In genomic region chr13:99984134-99984462, GRCh38 we compare ENCODE assay signal across 12 cellular contexts. TPM values are rescaled to one million over a fixed set of nuclear protein-coding genes. Genes with fewer than 3 reads are reported as not detected.
A peak's percentile ranks its signal among the peaks of the same experiment; 100 is the strongest.
DNase-seq lines count a peak whose midpoint lies in the region; FAIRE-seq and TF ChIP-seq lines count a peak whose summit lies in the region.
"Had no signal": no experiment of that assay in that cellular context is flagged by ENCODE, and none has a peak within 500 bp of the region (broad histone marks: within the 10 kb centered on the region; RNA-seq: fewer than 3 reads in every experiment).

No MANE protein-coding gene starts in this region.

- peak overlapping the region; percentile 100 for H3K27ac ChIP-seq in mesendoderm (ENCODE audit: low read depth, low read length)
- H3K27ac ChIP-seq: SJSA1, tibial artery had no signal

- H3K4me2 ChIP-seq in mesendoderm (ENCODE audit: low read length) = peak overlapping the region; percentile 60

- peaks cover 33% of the 10 kb centered on the region for H3K27me3 Mint-ChIP-seq in Caco-2 (ENCODE audit: insufficient read depth, unreplicated experiment)
- H3K27me3 Mint-ChIP-seq in HFFc6 (ENCODE audit: insufficient read depth) = peaks cover 59% of the 10 kb centered on the region
- H3K27me3 Mint-ChIP-seq in activated naive CD8-positive, alpha-beta T cell treated with anti-CD3 and anti-CD28 coated beads for 36 hours = peaks cover 72% of the 10 kb centered on the region

- H3K79me2 ChIP-seq in mesendoderm (ENCODE audit: control insufficient read depth, insufficient read depth, low read length) = peaks cover 49% of the 10 kb centered on the region

- no peak overlapping the region for H2BK15ac ChIP-seq in mesendoderm (replicated peaks; ENCODE audit: low read depth)

- POLR2A ChIA-PET in Caco-2 (lab: Charles Lee) = no interaction called here

- H4K8ac ChIP-seq in mesendoderm (ENCODE audit: low read depth, low read length) = no peak overlapping the region

- H3K4me3 ChIP-seq in Caco-2 (ENCODE audit: low read depth, low read length) = no peak overlapping the region
- peak overlapping the region; percentile 100 for H3K4me3 ChIP-seq in mesendoderm (ENCODE audit: low read length)
- H3K4me3 ChIP-seq: SJSA1, tibial artery had no signal

- peak overlapping the region; percentile 55 for H3K18ac ChIP-seq in mesendoderm (ENCODE audit: low read length)

- no TSS peak for BruUV-seq in Caco-2 (replicated peaks; lab: Mats Ljungman, UMichigan)

- CTCF ChIA-PET in Caco-2 (lab: Charles Lee) = interaction anchor here (2.2 kb wide), 1 partner anchor 251 kb away, joined by 6 read pairs; no protein-coding TSS in a partner anchor

- no peak overlapping the region for H2AK5ac ChIP-seq in mesendoderm (ENCODE audit: low read length)

- TF ChIP-seq CTCF in Caco-2 (IDR thresholded peaks at IDR 0.05; ENCODE audit: insufficient read depth in 1 of 2, low read depth in 1 of 2, low read length in 1 of 2, severe bottlenecking in 1 of 2, unreplicated experiment in 1 of 2) (no peak), HFFc6 (IDR thresholded peaks at IDR 0.05) (no peak)

- H3K4me3 Mint-ChIP-seq in Caco-2 (ENCODE audit: unreplicated experiment) (peak overlapping the region; percentile 64), HFFc6 (peak overlapping the region; percentile 79; the same call in 1 of the 2 replicates)
- no peak overlapping the region for H3K4me3 Mint-ChIP-seq in activated naive CD8-positive, alpha-beta T cell treated with anti-CD3 and anti-CD28 coated beads for 36 hours

- H2BK120ac ChIP-seq in mesendoderm (ENCODE audit: low read depth, low read length) = peak overlapping the region; percentile 9

- no peak for FAIRE-seq in HTR-8/SVneo (lab: Jason Lieb, UNC)
- FAIRE-seq: bronchial epithelial cell had no signal

- no peak overlapping the region for H3K23ac ChIP-seq in mesendoderm (ENCODE audit: low read length)

- no peaks in the 10 kb centered on the region for H3K79me1 ChIP-seq in mesendoderm (ENCODE audit: low read length)

- H3K36me3 Mint-ChIP-seq in Caco-2 (ENCODE audit: insufficient read depth, unreplicated experiment) (no peaks in the 10 kb centered on the region), HFFc6 (ENCODE audit: low read depth) (peaks cover 5% of the 10 kb centered on the region; the same call in 1 of the 2 replicates)
- no peaks in the 10 kb centered on the region for H3K36me3 Mint-ChIP-seq in activated naive CD8-positive, alpha-beta T cell treated with anti-CD3 and anti-CD28 coated beads for 36 hours

- H4K5ac ChIP-seq in mesendoderm (ENCODE audit: low read length) = no peak overlapping the region

- intact Hi-C loops in Caco-2 (cut with micrococcal nuclease; ENCODE audit: unreplicated experiment) = loop anchor here (5.0 kb wide), 3 partner anchors 103 to 533 kb away; partner anchors contain the start of gene PCCA

- peak overlapping the region; percentile 100 for H3K9ac ChIP-seq in mesendoderm (ENCODE audit: low read length)

- no peaks in the 10 kb centered on the region for H3K9me3 ChIP-seq in Caco-2

- DNase-seq in Caco-2 = no peak
- DNase-seq in HFFc6 = no peak
- no peak for DNase-seq in activated naive CD8-positive, alpha-beta T cell treated with anti-CD3 and anti-CD28 coated beads for 36 hours
- DNase-seq in mesendoderm = no peak
- no peak for DNase-seq in HTR-8/SVneo (ENCODE audit: insufficient read length, low spot score)
- DNase-seq in C1 segment of cervical spinal cord (lab: John Stamatoyannopoulos, UW) = no peak
- DNase-seq in LoVo (ENCODE audit: low spot score) = no peak
- DNase-seq in anterior cingulate cortex (lab: John Stamatoyannopoulos, UW) = no peak
- DNase-seq: activated CD8-positive, alpha-beta memory T cell treated with anti-CD3 and anti-CD28 coated beads for 24 hours; tibial artery had no signal

- WGBS in mesendoderm (ENCODE audit: extremely low coverage, insufficient coverage, low lambda C conversion rate) = no CpG with 5 or more reads among the region's 9 CpGs

- H3K4me1 Mint-ChIP-seq in Caco-2 (ENCODE audit: low read depth, unreplicated experiment) (peaks cover 9% of the 10 kb centered on the region), HFFc6 (ENCODE audit: low read depth) (peaks cover 20% of the 10 kb centered on the region; the same call in 1 of the 2 replicates)
- H3K4me1 Mint-ChIP-seq in activated naive CD8-positive, alpha-beta T cell treated with anti-CD3 and anti-CD28 coated beads for 36 hours = peaks cover 17% of the 10 kb centered on the region

- H3K56ac ChIP-seq in mesendoderm (ENCODE audit: low read length) = peak overlapping the region; percentile 87

- no peaks in the 10 kb centered on the region for H3K9me3 Mint-ChIP-seq in Caco-2 (ENCODE audit: unreplicated experiment)
- H3K9me3 Mint-ChIP-seq in HFFc6 = no peaks in the 10 kb centered on the region
- peaks cover 4% of the 10 kb centered on the region for H3K9me3 Mint-ChIP-seq in activated naive CD8-positive, alpha-beta T cell treated with anti-CD3 and anti-CD28 coated beads for 36 hours

- H3K36me3 ChIP-seq in Caco-2 (ENCODE audit: control insufficient read depth, insufficient read depth, low read length) = no peaks in the 10 kb centered on the region
- H3K36me3 ChIP-seq in mesendoderm (ENCODE audit: control insufficient read depth, insufficient read depth, low read length) = peaks cover 10% of the 10 kb centered on the region
- H3K36me3 ChIP-seq: tibial artery had no signal

- no peak overlapping the region for H3K27ac Mint-ChIP-seq in Caco-2 (ENCODE audit: unreplicated experiment)
- H3K27ac Mint-ChIP-seq in HFFc6 = no peak overlapping the region
- H3K27ac Mint-ChIP-seq in activated naive CD8-positive, alpha-beta T cell treated with anti-CD3 and anti-CD28 coated beads for 36 hours = peak overlapping the region; percentile 58

- H3K4ac ChIP-seq in mesendoderm (ENCODE audit: low read depth, low read length) = peak overlapping the region; percentile 88

- H3K4me1 ChIP-seq in Caco-2 (peaks cover 24% of the 10 kb centered on the region), mesendoderm (ENCODE audit: control insufficient read depth, low read depth, low read length) (no peaks in the 10 kb centered on the region)

- H3K27me3 ChIP-seq in Caco-2 (replicated peaks; ENCODE audit: control insufficient read depth, insufficient read depth, low read length) (peaks cover 16% of the 10 kb centered on the region), mesendoderm (ENCODE audit: insufficient read depth, low read length, poor library complexity) (no peaks in the 10 kb centered on the region)

- H2BK5ac ChIP-seq in mesendoderm (ENCODE audit: low read length) = peak overlapping the region; percentile 64

RNA-seq across cellular contexts. Expression of gene ZIC2, which starts 2.5 kb away (rescaled TPM):
- total RNA-seq in Caco-2 (2022) = 1.3 and 1.9 TPM in 2 replicates
- 1 to 10 TPM in 3 of 6 experiments, under 1 TPM in 2, not detected in 1; 0.07 to 1.9 (median 1.2) TPM for total RNA-seq in HFFc6 (2021; fragmentation: NEBNext Ultra II Directional; extraction: Animal tissue kit (Norgen Biotek cat#: 25700))
- total RNA-seq in activated naive CD8-positive, alpha-beta T cell treated with anti-CD3 and anti-CD28 coated beads for 36 hours = not detected
- polyA plus RNA-seq in mesendoderm (2013, experiment 1 of 2) = 230 TPM
- 222 TPM for polyA plus RNA-seq in mesendoderm (2013, experiment 2 of 2)
- total RNA-seq: bronchial epithelial cell had no signal

RNA-seq across cellular contexts. Expression of gene ZIC5, which starts 12.5 kb away (rescaled TPM):
- total RNA-seq in Caco-2 (2022) = 0.49 and 0.66 TPM in 2 replicates
- not detected for total RNA-seq in HFFc6 (2021; fragmentation: NEBNext Ultra II Directional; extraction: Animal tissue kit (Norgen Biotek cat#: 25700))
- not detected for total RNA-seq in activated naive CD8-positive, alpha-beta T cell treated with anti-CD3 and anti-CD28 coated beads for 36 hours
- 10.9 TPM for polyA plus RNA-seq in mesendoderm (2013, experiment 1 of 2)
- 11.0 TPM for polyA plus RNA-seq in mesendoderm (2013, experiment 2 of 2)
- total RNA-seq: bronchial epithelial cell, SJSA1 had no signal
